ENCODE assay signal across 22 cellular contexts in the genomic region with DNA sequence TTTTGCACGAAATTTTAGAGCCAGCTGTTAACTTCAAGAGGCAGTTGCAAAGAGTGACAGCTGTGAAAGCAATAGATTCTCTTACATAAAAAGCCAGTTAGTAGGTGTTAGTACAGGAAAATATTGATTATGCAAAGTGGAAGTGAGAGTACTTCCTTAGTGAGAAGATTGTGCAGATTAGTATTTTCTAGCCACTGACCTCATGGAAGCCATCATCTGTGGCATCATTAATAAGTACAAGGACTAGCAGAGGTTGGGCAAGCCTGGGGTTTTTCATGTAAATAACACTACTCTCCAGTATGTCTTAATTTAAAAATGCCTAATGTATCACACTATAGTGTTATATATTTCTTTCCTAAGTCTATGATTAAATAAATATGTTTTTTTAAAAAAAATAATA.
"Had no signal": no experiment of that assay in that cellular context is flagged by ENCODE, and none has a peak within 500 bp of the region (broad histone marks: within the 10 kb centered on the region; RNA-seq: fewer than 3 reads in every experiment).

No MANE protein-coding gene starts in this region.

- H2AFZ ChIP-seq: neural progenitor cell had no signal

- H3K4me1 ChIP-seq: breast epithelium, left lung, sigmoid colon, transverse colon had no signal

- ATAC-seq: activated CD8-positive, alpha-beta T cell treated with anti-CD3 and anti-CD28 coated beads, Interleukin-2, amount 10 ng/mL, durations not matched to agents 7 days and 5 days; activated T-helper 17 cell treated with anti-CD3 and anti-CD28 coated beads, Interleukin-2, amount 50 U/mL, for 72 hours; left lung; naive thymus-derived CD4-positive, alpha-beta T cell; stimulated activated naive B cell treated with anti-CD40 and anti-IgM and Interleukin-4, amounts not matched to agents 10 μg/mL and 1 μg/mL and 100 μg/mL, for 72 hours had no signal

- H3K36me3 ChIP-seq: breast epithelium, left lung, neural progenitor cell, sigmoid colon, transverse colon had no signal

- H3K27me3 ChIP-seq: breast epithelium, left lung, neural progenitor cell, sigmoid colon, transverse colon had no signal

- H3K4me2 ChIP-seq: neural progenitor cell had no signal

- H3K4me3 ChIP-seq: breast epithelium, left lung, lung, neural progenitor cell, sigmoid colon, transverse colon had no signal

- H3K27ac ChIP-seq: breast epithelium, left lung, neural progenitor cell, sigmoid colon, transverse colon had no signal

- H3K9me3 ChIP-seq: breast epithelium, left lung, sigmoid colon, transverse colon had no signal

- DNase-seq: activated CD4-positive, alpha-beta T cell treated with anti-CD3 and anti-CD28 coated beads for 1 hour; activated CD4-positive, alpha-beta T cell treated with anti-CD3 and anti-CD28 coated beads, Interleukin-2, amount 50 U/mL, for 1 hour; activated CD8-positive, alpha-beta T cell treated with anti-CD3 and anti-CD28 coated beads, Interleukin-2, amount 10 ng/mL, durations not matched to agents 7 days and 5 days; activated naive CD4-positive, alpha-beta T cell; activated naive CD8-positive, alpha-beta T cell treated with anti-CD3 and anti-CD28 coated beads for 36 hours; activated T-cell treated with anti-CD3 and anti-CD28 coated beads, Interleukin-2, amount 50 U/mL, for 1 hour; effector memory CD4-positive, alpha-beta T cell; foreskin melanocyte; hippocampal formation; kidney glomerular epithelial cell; left lung; naive thymus-derived CD4-positive, alpha-beta T cell; retina; sigmoid colon; stimulated activated CD4-positive, alpha-beta T cell treated with anti-CD3 and anti-CD28 coated beads, Interleukin-2, amount 100 ng/mL, for 48 hours; stimulated activated CD8-positive, alpha-beta memory T cell treated with anti-CD3 and anti-CD28 coated beads, Interleukin-4, amount 100 ng/mL, for 48 hours; stimulated activated naive B cell treated with anti-CD40 and anti-IgM and Interleukin-4, amounts not matched to agents 10 μg/mL and 1 μg/mL and 100 μg/mL, for 72 hours; transverse colon had no signal
